24 cellular contexts compared by ENCODE assay signal in the genomic region with DNA sequence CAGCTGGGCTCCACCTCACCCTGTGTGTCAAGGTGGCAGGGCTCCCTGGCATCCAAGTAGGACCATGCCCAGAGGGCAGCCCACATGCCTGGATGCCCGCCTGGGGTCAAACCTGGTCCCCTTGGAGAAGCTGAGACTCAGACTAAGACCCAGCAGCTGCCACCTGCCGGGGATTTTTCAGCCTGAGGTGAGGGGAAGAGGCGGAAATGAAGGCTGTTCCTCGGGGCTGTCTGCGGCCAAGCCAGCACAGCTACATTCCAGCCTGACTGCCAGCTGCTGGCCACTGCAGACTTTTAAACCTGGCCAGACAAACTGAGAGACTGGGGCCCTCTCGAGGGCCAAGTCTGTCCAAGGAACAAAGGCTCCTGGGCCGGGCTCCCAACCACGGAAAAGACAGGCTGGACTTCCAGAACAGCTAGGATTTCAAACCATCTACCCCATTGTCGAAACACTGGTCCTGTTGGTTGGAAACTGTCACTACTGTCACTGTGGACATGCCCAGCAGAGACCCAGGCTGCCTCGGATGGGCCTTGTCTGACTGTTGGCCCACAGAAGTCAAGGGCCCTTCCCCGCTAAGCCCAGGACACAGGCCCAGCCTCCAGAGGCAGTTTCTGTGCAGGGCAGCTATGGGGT. TPM values are rescaled to one million over a fixed set of nuclear protein-coding genes. Genes with fewer than 3 reads are reported as not detected.
DNase-seq lines count a peak whose midpoint lies in the region; ATAC-seq and TF ChIP-seq lines count a peak whose summit lies in the region.
"Had no signal": no experiment of that assay in that cellular context is flagged by ENCODE, and none has a peak within 500 bp of the region (broad histone marks: within the 10 kb centered on the region; RNA-seq: fewer than 3 reads in every experiment).

No MANE protein-coding gene starts in this region.

- peaks cover 13% of the 10 kb centered on the region for H3K4me1 Mint-ChIP-seq in neural progenitor cell
- H3K4me1 Mint-ChIP-seq: CD8-positive, alpha-beta memory T cell had no signal

- H3K9me3 ChIP-seq in neural progenitor cell (ENCODE audit: low read depth) (no peaks in the 10 kb centered on the region), transverse colon (no peaks in the 10 kb centered on the region)
- H3K9me3 ChIP-seq: gastroesophageal sphincter, pancreas had no signal

- H3K4me2 ChIP-seq in neural progenitor cell = no peak overlapping the region

- H3K79me2 ChIP-seq in neural progenitor cell (ENCODE audit: low read depth) = no peaks in the 10 kb centered on the region

- 86% methylated on average over 11 of the region's 11 CpGs; no CpG with 5 or more reads in 1 of the 2 donors for WGBS in transverse colon (ENCODE audit: low coverage in 1 of 2), 2 donors

- no peak for TF ChIP-seq POLR2A in transverse colon (IDR thresholded peaks at IDR 0.05)

- ATAC-seq in GM19397 (IDR thresholded peaks at IDR 0.05; ENCODE audit: unreplicated experiment) = no peak
- ATAC-seq: gastroesophageal sphincter had no signal

- no peaks in the 10 kb centered on the region for H3K27me3 Mint-ChIP-seq in neural progenitor cell (ENCODE audit: insufficient read depth, low read depth)
- H3K27me3 Mint-ChIP-seq: CD8-positive, alpha-beta memory T cell had no signal

- no peaks in the 10 kb centered on the region for H3K9me3 Mint-ChIP-seq in neural progenitor cell
- H3K9me3 Mint-ChIP-seq: CD8-positive, alpha-beta memory T cell had no signal

- H3K36me3 ChIP-seq in H7 (replicated peaks; ENCODE audit: control insufficient read depth, insufficient read depth, low read length) (no peaks in the 10 kb centered on the region), neural progenitor cell (no peaks in the 10 kb centered on the region), transverse colon (no peaks in the 10 kb centered on the region)
- H3K36me3 ChIP-seq: gastroesophageal sphincter, pancreas had no signal

- no peak overlapping the region for H2AFZ ChIP-seq in neural progenitor cell (replicated peaks)

- in situ Hi-C loops in transverse colon (cut with MboI; ENCODE audit: low pct_ligation_motif_present in 1 of 4, low pct_unique_long_range_greater_than_20kb in 1 of 4, low sequenced_read_pairs in 3 of 4) = no loop called here

- no peak overlapping the region for H3K4me3 Mint-ChIP-seq in neural progenitor cell
- H3K4me3 Mint-ChIP-seq: CD8-positive, alpha-beta memory T cell had no signal

- H4K20me1 ChIP-seq in neural progenitor cell (ENCODE audit: low read depth) = no peaks in the 10 kb centered on the region

- DNase-seq in H7 = peak; percentile 44
- peak; percentile 66 for DNase-seq in RPMI8226
- DNase-seq in epidermal melanocyte (ENCODE audit: insufficient read length, low spot score) = peak; percentile 8
- DNase-seq in neural progenitor cell (ENCODE audit: low spot score) = no peak
- no peak for DNase-seq in NCI-H2196 treated with DMSO at 0.1 percent for 48 hours (lab: John Stamatoyannopoulos, UW; ENCODE audit: unreplicated experiment)
- no peak for DNase-seq in transverse colon
- no peak for DNase-seq in DMS79 treated with DMSO at 0.1 percent for 48 hours (lab: John Stamatoyannopoulos, UW)
- DNase-seq: activated CD4-positive, alpha-beta T cell treated with anti-CD3 and anti-CD28 coated beads, Interleukin-2, amount 50 U/mL, for 48 hours; activated naive CD4-positive, alpha-beta T cell treated with Interleukin-2 at 50 U/mL for 16 hours; activated T-cell treated with anti-CD3 and anti-CD28 coated beads for 4 hours; CD8-positive, alpha-beta memory T cell; EL; Kasumi-1; NCI-H1436; NCI-H2171; NCI-H774; stimulated activated CD4-positive, alpha-beta T cell treated with anti-CD3 and anti-CD28 coated beads, Interleukin-4, amount 100 ng/mL, for 24 hours had no signal

- peak overlapping the region; percentile 37 for H3K9ac ChIP-seq in neural progenitor cell

- intact Hi-C loops in transverse colon (cut with DNase I; ENCODE audit: low total_unique reads) = no loop called here

- H3F3A ChIP-seq in neural progenitor cell (ENCODE audit: low read depth) = no peaks in the 10 kb centered on the region

- peak overlapping the region; percentile 76 for H3K27ac Mint-ChIP-seq in neural progenitor cell

- H3K4me3 ChIP-seq in H7 (ENCODE audit: insufficient read depth, low read depth, low read length) = no peak overlapping the region
- H3K4me3 ChIP-seq in neural progenitor cell = no peak overlapping the region
- no peak overlapping the region for H3K4me3 ChIP-seq in transverse colon
- H3K4me3 ChIP-seq: coronary artery, gastroesophageal sphincter, pancreas had no signal

- no peaks in the 10 kb centered on the region for H3K36me3 Mint-ChIP-seq in neural progenitor cell
- H3K36me3 Mint-ChIP-seq: CD8-positive, alpha-beta memory T cell had no signal

- TF ChIP-seq CTCF in neural progenitor cell (IDR thresholded peaks at IDR 0.05) (no peak), transverse colon (IDR thresholded peaks at IDR 0.05) (no peak)

- H3K4me1 ChIP-seq in neural progenitor cell (peaks cover 8% of the 10 kb centered on the region), transverse colon (no peaks in the 10 kb centered on the region)
- H3K4me1 ChIP-seq: gastroesophageal sphincter, pancreas had no signal

- H3K27ac ChIP-seq in neural progenitor cell = no peak overlapping the region
- no peak overlapping the region for H3K27ac ChIP-seq in transverse colon
- H3K27ac ChIP-seq: coronary artery, gastroesophageal sphincter, pancreas had no signal

- no peak for TF ChIP-seq EP300 in transverse colon (IDR thresholded peaks at IDR 0.05; ENCODE audit: low read depth)

- H3K27me3 ChIP-seq in H7 (ENCODE audit: control insufficient read depth, insufficient read depth, low read length) (no peaks in the 10 kb centered on the region), neural progenitor cell (no peaks in the 10 kb centered on the region), transverse colon (no peaks in the 10 kb centered on the region)
- H3K27me3 ChIP-seq: pancreas had no signal

RNA-seq across cellular contexts. Expression of a gene that starts 21.9 kb away (rescaled TPM):
- 17.2 and 27.4 TPM in 2 replicates for total RNA-seq in H7 (2014; rRNA removed; shearing (Covaris generic))
- 7.4 and 25.9 TPM in 2 replicates for total RNA-seq in neural progenitor cell (ENCODE audit: low replicate concordance)
- 10 to 100 TPM; 17.9 to 42.7 (median 37.1) TPM for total RNA-seq in transverse colon

RNA-seq across cellular contexts. Expression of a gene that starts 40.9 kb away (rescaled TPM):
- total RNA-seq in H7 (2014; rRNA removed; shearing (Covaris generic)) = 32.7 and 37.2 TPM in 2 replicates
- total RNA-seq in neural progenitor cell (ENCODE audit: low replicate concordance) (28.1 and 48.0 TPM in 2 replicates), transverse colon (10 to 100 TPM in 2 of 4 donors, 1 to 10 TPM in 2; 8.0 to 30.0 (median 13.8) TPM)

RNA-seq across cellular contexts. Expression of a gene that starts 41.7 kb away (rescaled TPM):
- total RNA-seq in H7 (2014; rRNA removed; shearing (Covaris generic)) = 0.10 and 0.15 TPM in 2 replicates
- total RNA-seq in neural progenitor cell (ENCODE audit: low replicate concordance) (not detected in 2 replicates), transverse colon (under 1 TPM in 1 of 4 donors, not detected in 3; 0.48 TPM)
- total RNA-seq: aorta; CD8-positive, alpha-beta memory T cell; endothelial cell of umbilical vein; gastroesophageal sphincter; pancreas; RPMI7951 had no signal

RNA-seq across cellular contexts. Expression of a gene that starts 47.4 kb away (rescaled TPM):
- 5.4 and 15.7 TPM in 2 replicates for total RNA-seq in H7 (2014; rRNA removed; shearing (Covaris generic))
- total RNA-seq in neural progenitor cell (ENCODE audit: low replicate concordance) (15.6 and 23.7 TPM in 2 replicates), transverse colon (10 to 100 TPM; 38.9 to 55.3 (median 45.0) TPM)

Comparison
In these comparisons a context has a peak if more than half of its experiments do, and no peak if none do; other contexts are left out.
1. DNase-seq: peak in H7 (single experiment), RPMI8226 (single experiment) and epidermal melanocyte (single experiment); none in neural progenitor cell (single experiment), NCI-H2196 treated with DMSO at 0.1 percent for 48 hours (single experiment), transverse colon (single experiment) and DMS79 treated with DMSO at 0.1 percent for 48 hours (single experiment).